9 cellular contexts compared by ENCODE assay signal in genomic region chr11:117332843-117333242, GRCh38.
"Had no signal": no experiment of that assay in that cellular context is flagged by ENCODE, and none has a peak within 500 bp of the region (broad histone marks: within the 10 kb centered on the region; RNA-seq: fewer than 3 reads in every experiment).

No MANE protein-coding gene starts in this region.

- H3K27ac Mint-ChIP-seq: HFFc6 had no signal

- H3K4me3 ChIP-seq: GM23248, HAP-1, K562 had no signal

- ATAC-seq: HCT116, K562 had no signal

- H3K9me3 Mint-ChIP-seq: HFFc6 had no signal

- H3K4me3 Mint-ChIP-seq: HFFc6 had no signal

- DNase-seq: GM23248, GOT3, H7, HFFc6, IMR-90 had no signal

- H3K36me3 ChIP-seq: HAP-1 had no signal

- H3K27ac ChIP-seq: GM23248, HL-60 had no signal

- H3K9me3 ChIP-seq: HAP-1 had no signal
